12 cellular contexts compared by ENCODE assay signal in genomic region chr19:57961785-57962184, GRCh38. TPM values are rescaled to one million over a fixed set of nuclear protein-coding genes. Genes with fewer than 3 reads are reported as not detected.
"Had no signal": no experiment of that assay in that cellular context is flagged by ENCODE, and none has a peak within 500 bp of the region (broad histone marks: within the 10 kb centered on the region; RNA-seq: fewer than 3 reads in every experiment).

No MANE protein-coding gene starts in this region.

- H3K27ac Mint-ChIP-seq: GM23338, H9, HFFc6 had no signal

- H3K4me3 Mint-ChIP-seq: GM23338, H9, HFFc6 had no signal

- FAIRE-seq: H1, H54 had no signal

- H3K4me2 ChIP-seq: GM23338 had no signal

- H3K36me3 ChIP-seq: HAP-1 had no signal

- DNase-seq: GM23248, GOT3, H7, H9, HCEC 1CT, HFFc6 had no signal

- H3K4me3 ChIP-seq: GM23248, GM23338, HAP-1 had no signal

- H3K4me1 ChIP-seq: HAP-1 had no signal

- H3K4me1 Mint-ChIP-seq: GM23338, H9 had no signal

- H2AFZ ChIP-seq: GM23248, GM23338 had no signal

- H3K9ac ChIP-seq: GM23248 had no signal

- H3K27ac ChIP-seq: GM23248 had no signal

- ATAC-seq: GM23338, HCT116 had no signal

RNA-seq across cellular contexts. Expression of gene C19orf18, which starts 12.5 kb away (rescaled TPM):
- total RNA-seq: GM23248, GM23338, H4 had no signal
